Comparison of ENCODE assay signal across 17 cellular contexts in genomic region chr17:2926019-2926650, GRCh38.
DNase-seq lines count a peak whose midpoint lies in the region; ATAC-seq and TF ChIP-seq lines count a peak whose summit lies in the region.
"Had no signal": no experiment of that assay in that cellular context is flagged by ENCODE, and none has a peak within 500 bp of the region (broad histone marks: within the 10 kb centered on the region; RNA-seq: fewer than 3 reads in every experiment).

No MANE protein-coding gene starts in this region.

- peaks cover 25% of the 10 kb centered on the region for H3K4me1 ChIP-seq in foreskin keratinocyte

- no peak for ATAC-seq in activated naive CD8-positive, alpha-beta T cell treated with anti-CD3 and anti-CD28 coated beads, Interleukin-2, amount 50 U/mL, for 24 hours
- ATAC-seq in foreskin keratinocyte (peak; percentile 96), HG03097 (IDR thresholded peaks at IDR 0.05; ENCODE audit: low FRiP score, unreplicated experiment) (no peak)
- ATAC-seq: GM12878; mucosa of descending colon; stimulated activated memory B cell treated with anti-CD40 and anti-IgM and Interleukin-4, amounts not matched to agents 10 μg/mL and 1 μg/mL and 100 μg/mL, for 72 hours had no signal

- no peak for TF ChIP-seq CTCF in foreskin keratinocyte (conservative IDR thresholded peaks at IDR 0.05)
- no peak for TF ChIP-seq CTCF in type B pancreatic cell (conservative IDR thresholded peaks at IDR 0.05)

- H3K9me3 Mint-ChIP-seq in activated naive CD8-positive, alpha-beta T cell treated with anti-CD3 and anti-CD28 coated beads, Interleukin-2, amount 50 U/mL, for 24 hours, result no peaks in the 10 kb centered on the region
- H3K9me3 Mint-ChIP-seq in activated naive CD8-positive, alpha-beta T cell treated with anti-CD3 and anti-CD28 coated beads for 36 hours, result no peaks in the 10 kb centered on the region
- H3K9me3 Mint-ChIP-seq in type B pancreatic cell, result no peaks in the 10 kb centered on the region
- H3K9me3 Mint-ChIP-seq: stimulated activated memory B cell treated with anti-CD40 and anti-IgM and Interleukin-4, amounts not matched to agents 10 μg/mL and 1 μg/mL and 100 μg/mL, for 72 hours had no signal

- no peak overlapping the region for H3K4me3 Mint-ChIP-seq in activated naive CD8-positive, alpha-beta T cell treated with anti-CD3 and anti-CD28 coated beads, Interleukin-2, amount 50 U/mL, for 24 hours
- no peak overlapping the region for H3K4me3 Mint-ChIP-seq in activated naive CD8-positive, alpha-beta T cell treated with anti-CD3 and anti-CD28 coated beads for 36 hours
- H3K4me3 Mint-ChIP-seq in type B pancreatic cell, result peak overlapping the region; percentile 41
- H3K4me3 Mint-ChIP-seq: stimulated activated memory B cell treated with anti-CD40 and anti-IgM and Interleukin-4, amounts not matched to agents 10 μg/mL and 1 μg/mL and 100 μg/mL, for 72 hours had no signal

- peak overlapping the region; percentile 22 for H3K27ac Mint-ChIP-seq in activated naive CD8-positive, alpha-beta T cell treated with anti-CD3 and anti-CD28 coated beads, Interleukin-2, amount 50 U/mL, for 24 hours
- H3K27ac Mint-ChIP-seq in activated naive CD8-positive, alpha-beta T cell treated with anti-CD3 and anti-CD28 coated beads for 36 hours, result no peak overlapping the region
- peak overlapping the region; percentile 95 for H3K27ac Mint-ChIP-seq in type B pancreatic cell
- H3K27ac Mint-ChIP-seq: stimulated activated memory B cell treated with anti-CD40 and anti-IgM and Interleukin-4, amounts not matched to agents 10 μg/mL and 1 μg/mL and 100 μg/mL, for 72 hours had no signal

- peaks cover 2% of the 10 kb centered on the region for H3K4me1 Mint-ChIP-seq in activated naive CD8-positive, alpha-beta T cell treated with anti-CD3 and anti-CD28 coated beads, Interleukin-2, amount 50 U/mL, for 24 hours
- peaks cover 1% of the 10 kb centered on the region for H3K4me1 Mint-ChIP-seq in activated naive CD8-positive, alpha-beta T cell treated with anti-CD3 and anti-CD28 coated beads for 36 hours
- peaks cover 32% of the 10 kb centered on the region for H3K4me1 Mint-ChIP-seq in type B pancreatic cell (ENCODE audit: unreplicated experiment)

- no peak for DNase-seq in activated naive CD8-positive, alpha-beta T cell treated with anti-CD3 and anti-CD28 coated beads, Interleukin-2, amount 50 U/mL, for 24 hours
- no peak for DNase-seq in activated naive CD8-positive, alpha-beta T cell treated with anti-CD3 and anti-CD28 coated beads for 36 hours
- DNase-seq in T1000 (lab: John Stamatoyannopoulos, UW) (peak; percentile 56), foreskin keratinocyte (peak; percentile 84 to 93), type B pancreatic cell (ENCODE audit: extremely low spot score, unreplicated experiment) (no peak), glomerular visceral epithelial cell (ENCODE audit: extremely low spot score) (no peak)
- DNase-seq in activated T-cell treated with anti-CD3 and anti-CD28 coated beads, Interleukin-2, amount 50 U/mL, for 1 hour, result no peak
- DNase-seq: activated CD4-positive, alpha-beta T cell treated with anti-CD3 and anti-CD28 coated beads, Interleukin-2, amount 50 U/mL, for 48 hours; anterior cingulate cortex; foreskin melanocyte; mucosa of descending colon; NCI-H1694 treated with DMSO at 0.1 percent for 48 hours; RPMI8226; spleen had no signal

- H3K36me3 Mint-ChIP-seq in activated naive CD8-positive, alpha-beta T cell treated with anti-CD3 and anti-CD28 coated beads, Interleukin-2, amount 50 U/mL, for 24 hours (ENCODE audit: low read depth), result no peaks in the 10 kb centered on the region
- H3K36me3 Mint-ChIP-seq in activated naive CD8-positive, alpha-beta T cell treated with anti-CD3 and anti-CD28 coated beads for 36 hours, result no peaks in the 10 kb centered on the region
- no peaks in the 10 kb centered on the region for H3K36me3 Mint-ChIP-seq in type B pancreatic cell

- no peaks in the 10 kb centered on the region for H3K27me3 ChIP-seq in foreskin keratinocyte

- no peaks in the 10 kb centered on the region for H3K27me3 Mint-ChIP-seq in activated naive CD8-positive, alpha-beta T cell treated with anti-CD3 and anti-CD28 coated beads, Interleukin-2, amount 50 U/mL, for 24 hours
- no peaks in the 10 kb centered on the region for H3K27me3 Mint-ChIP-seq in activated naive CD8-positive, alpha-beta T cell treated with anti-CD3 and anti-CD28 coated beads for 36 hours
- no peaks in the 10 kb centered on the region for H3K27me3 Mint-ChIP-seq in type B pancreatic cell
- H3K27me3 Mint-ChIP-seq: stimulated activated memory B cell treated with anti-CD40 and anti-IgM and Interleukin-4, amounts not matched to agents 10 μg/mL and 1 μg/mL and 100 μg/mL, for 72 hours had no signal

- peak overlapping the region; percentile 84 for H3K27ac ChIP-seq in foreskin keratinocyte
- H3K27ac ChIP-seq: spleen had no signal

Comparison
In these comparisons a context has a peak if more than half of its experiments do, and no peak if none do; other contexts are left out.
1. DNase-seq: peak in T1000 (single experiment) and foreskin keratinocyte (2 of 2); none in activated naive CD8-positive, alpha-beta T cell treated with anti-CD3 and anti-CD28 coated beads, Interleukin-2, amount 50 U/mL, for 24 hours (single experiment), activated naive CD8-positive, alpha-beta T cell treated with anti-CD3 and anti-CD28 coated beads for 36 hours (single experiment), type B pancreatic cell (single experiment), glomerular visceral epithelial cell (single experiment) and activated T-cell treated with anti-CD3 and anti-CD28 coated beads, Interleukin-2, amount 50 U/mL, for 1 hour (single experiment).